29 cellular contexts compared by ENCODE assay signal in the genomic region with DNA sequence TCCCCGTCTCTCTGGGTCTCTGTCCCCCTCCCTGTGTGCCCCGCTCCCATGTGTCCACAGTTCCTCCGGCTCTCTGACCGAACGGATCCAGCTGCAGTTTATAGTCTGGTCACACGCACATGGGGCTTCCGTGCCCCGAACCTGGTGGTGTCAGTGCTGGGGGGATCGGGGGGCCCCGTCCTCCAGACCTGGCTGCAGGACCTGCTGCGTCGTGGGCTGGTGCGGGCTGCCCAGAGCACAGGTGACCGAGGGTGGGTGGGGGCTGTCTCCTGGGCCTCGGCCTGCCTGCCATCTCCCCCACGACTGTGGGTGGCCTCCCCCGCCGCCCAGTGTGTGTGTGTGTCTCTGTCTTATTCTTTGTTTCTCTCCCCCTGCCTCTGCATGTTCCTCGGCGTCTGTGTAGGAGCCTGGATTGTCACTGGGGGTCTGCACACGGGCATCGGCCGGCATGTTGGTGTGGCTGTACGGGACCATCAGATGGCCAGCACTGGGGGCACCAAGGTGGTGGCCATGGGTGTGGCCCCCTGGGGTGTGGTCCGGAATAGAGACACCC. TPM values are rescaled to one million over a fixed set of nuclear protein-coding genes. Genes with fewer than 3 reads are reported as not detected.
A peak's percentile ranks its signal among the peaks of the same experiment; 100 is the strongest.
DNase-seq lines count a peak whose midpoint lies in the region; ATAC-seq, FAIRE-seq and TF ChIP-seq lines count a peak whose summit lies in the region.
"Had no signal": no experiment of that assay in that cellular context is flagged by ENCODE, and none has a peak within 500 bp of the region (broad histone marks: within the 10 kb centered on the region; RNA-seq: fewer than 3 reads in every experiment).

No MANE protein-coding gene starts in this region.

- H3K27ac ChIP-seq in K562 (ENCODE audit: extremely low read depth, low read depth, low read length) (no peak overlapping the region), rectal smooth muscle tissue (ENCODE audit: low read depth, low read length) (no peak overlapping the region)
- H3K27ac ChIP-seq: PC-9, SJCRH30 had no signal

- H3K9ac ChIP-seq in K562 (ENCODE audit: insufficient read depth in 1 of 2, low read depth in 2 of 2, low read length in 2 of 2) = peak overlapping the region in 1 of 2 experiments; percentile 52; a peak in 2 of 4 replicates
- H3K9ac ChIP-seq in rectal smooth muscle tissue (ENCODE audit: low read length) = no peak overlapping the region

- H3K27me3 ChIP-seq in H7 (ENCODE audit: control insufficient read depth, insufficient read depth, low read length) (peaks cover 18% of the 10 kb centered on the region), K562 (ENCODE audit: control insufficient read depth in 2 of 2, insufficient read depth in 2 of 2, low read length in 2 of 2) (no peaks in the 10 kb centered on the region), rectal smooth muscle tissue (ENCODE audit: control insufficient read depth, insufficient read depth, low read length) (no peaks in the 10 kb centered on the region)
- H3K27me3 ChIP-seq: MG63, SJCRH30 had no signal

- no peak for TF ChIP-seq EP300 in K562 (IDR thresholded peaks at IDR 0.05; ENCODE audit: low read length)

- POLR2A ChIA-PET in K562 (lab: Yijun Ruan, JAX) = interaction anchor here (4.1 kb wide), 1 partner anchor 7 kb away, joined by 18 read pairs; no protein-coding TSS in a partner anchor

- 90% methylated on average over 23 of the region's 25 CpGs for WGBS in K562 (ENCODE audit: insufficient coverage, low coverage, missing lambda C conversion rate)

- CTCF ChIA-PET in K562 (lab: Yijun Ruan, JAX; ENCODE audit: low intra/inter-chr PET ratio) = no interaction called here

- H3K9me1 ChIP-seq in K562 (ENCODE audit: control insufficient read depth, insufficient read depth, low read length) = no peaks in the 10 kb centered on the region

- no peak overlapping the region for H3K4me2 ChIP-seq in K562 (ENCODE audit: insufficient read depth, low read length)
- H3K4me2 ChIP-seq: PC-9 had no signal

- intact Hi-C loops in K562 (cut with micrococcal nuclease) = no loop called here
- intact Hi-C loops in left colon (cut with DNase I, micrococcal nuclease) = no loop called here

- no peak overlapping the region for H3K4me3 ChIP-seq in H7 (ENCODE audit: insufficient read depth, low read depth, low read length)
- no peak overlapping the region for H3K4me3 ChIP-seq in K562
- peak overlapping the region; percentile 1 for H3K4me3 ChIP-seq in rectal smooth muscle tissue (ENCODE audit: low read length)
- H3K4me3 ChIP-seq: GM12878, MG63, PC-9, SJCRH30 had no signal

- TF ChIP-seq CTCF in K562 (IDR thresholded peaks at IDR 0.05 in 2 of 3, conservative IDR thresholded peaks at IDR 0.05 in 1 of 3; ENCODE audit: insufficient read depth in 2 of 3, low read depth in 1 of 3, low read length in 3 of 3) = no peak

- H3K9me3 ChIP-seq in K562 (replicated peaks; ENCODE audit: control insufficient read depth, insufficient read depth, low read depth, low read length) = no peaks in the 10 kb centered on the region
- H3K9me3 ChIP-seq: Caco-2, MG63, SJCRH30 had no signal

- H3K4me1 ChIP-seq in K562 (replicated peaks in 1 of 2; ENCODE audit: control insufficient read depth in 2 of 2, insufficient read depth in 2 of 2, low read length in 2 of 2) (peaks cover 0 to 19% of the 10 kb centered on the region in 2 experiments; a peak in 2 of 5 replicates), rectal smooth muscle tissue (ENCODE audit: control insufficient read depth, insufficient read depth, low read length) (peaks cover 5% of the 10 kb centered on the region)
- H3K4me1 ChIP-seq: SJCRH30 had no signal

- H3K79me2 ChIP-seq in K562 (ENCODE audit: control insufficient read depth, insufficient read depth, low read length) = no peaks in the 10 kb centered on the region

- no peaks in the 10 kb centered on the region for H3K36me3 ChIP-seq in H7 (replicated peaks; ENCODE audit: control insufficient read depth, insufficient read depth, low read length)
- H3K36me3 ChIP-seq in K562 (ENCODE audit: control insufficient read depth, insufficient read depth, low read length) = peaks cover 39% of the 10 kb centered on the region; the same call in 2 of the 3 replicates
- H3K36me3 ChIP-seq in rectal smooth muscle tissue (ENCODE audit: control insufficient read depth, insufficient read depth, low read length) = peaks cover 17% of the 10 kb centered on the region
- H3K36me3 ChIP-seq: SJCRH30 had no signal

- ATAC-seq in K562 (peak; percentile 24; the same call in 2 of the 3 replicates), left colon (peak; percentile 7), HG02840 (IDR thresholded peaks at IDR 0.05; ENCODE audit: low FRiP score, unreplicated experiment) (no peak), HG02571 (IDR thresholded peaks at IDR 0.05; ENCODE audit: unreplicated experiment) (no peak)
- ATAC-seq: GM12878, Right ventricle myocardium inferior, SK-N-SH treated with all-trans-retinoic acid at 6 μM for 48 hours had no signal

- in situ Hi-C loops in K562 (cut with MboI) = no loop called here

- TF ChIP-seq POLR2A in K562 (conservative IDR thresholded peaks at IDR 0.05) = no peak

- no TSS peak for BruUV-seq in K562 (replicated peaks; lab: Mats Ljungman, UMichigan)

- no peak for TF ChIP-seq RAD21 in K562 (CRISPR knock-in tag; conservative IDR thresholded peaks at IDR 0.05 in 1 of 2, IDR thresholded peaks at IDR 0.05 in 1 of 2)

- DNase-seq in H7 (peak; percentile 46), K562 (ENCODE audit: extremely low read depth in 1 of 4, low spot score in 3 of 4) (peak in 1 of 4 experiments; percentile 5), left colon (no peak), activated gamma-delta T cell (lab: John Stamatoyannopoulos, UW) (no peak)
- DNase-seq: C1 segment of cervical spinal cord; Caco-2; CD4-positive, alpha-beta memory T cell; DMS 273 treated with DMSO at 0.1 percent for 48 hours; DMS79; EL; GDM1; KG1; MG63; NCI-H1105 treated with DMSO at 0.1 percent for 48 hours; NCI-H146; NCI-H2029; NCI-H526 treated with DMSO at 0.1 percent for 48 hours; SJCRH30 had no signal

- no peak for FAIRE-seq in K562 (lab: Jason Lieb, UNC)
- FAIRE-seq: GM12878 had no signal

- H2AFZ ChIP-seq in K562 (ENCODE audit: low read depth, low read length) = no peak overlapping the region
- H2AFZ ChIP-seq: PC-9 had no signal

- no peaks in the 10 kb centered on the region for H4K20me1 ChIP-seq in K562 (replicated peaks; ENCODE audit: control insufficient read depth, insufficient read depth, low read length)

RNA-seq across cellular contexts. Expression of a gene that starts 10.3 kb away (rescaled TPM):
- 10.2 and 12.8 TPM in 2 replicates for total RNA-seq in H7 (2014; rRNA removed; shearing (Covaris generic))
- total RNA-seq in K562 (2011; cell fraction: chromatin; rRNA removed; ENCODE audit: low replicate concordance) = 86.3 and 161 TPM in 2 replicates
- total RNA-seq in K562 (2011; cell fraction: nucleolus; rRNA removed) = 82.0 and 87.9 TPM in 2 replicates
- total RNA-seq in K562 (2011; cell fraction: nucleoplasm; rRNA removed) = 97.8 and 143 TPM in 2 replicates
- 35.3 and 37.3 TPM in 2 replicates for total RNA-seq in K562 (2014; rRNA removed)
- total RNA-seq in K562 (2014; rRNA removed; fragmentation: Illumina TruSeq; extraction: Trizol) = 7.9 and 8.3 TPM in 2 replicates
- 15.0 and 15.2 TPM in 2 replicates for total RNA-seq in K562 (2015; rRNA removed; fragmentation: Illumina TruSeq; extraction: Trizol)
- total RNA-seq in K562 (2021) = 34.6 and 37.8 TPM in 2 replicates
- polyA plus RNA-seq in K562 (2011; rRNA removed) = 19.2 and 20.5 TPM in 2 replicates
- 21.6 and 37.6 TPM in 2 replicates for polyA plus RNA-seq in K562 (2011; cell fraction: cytosol; rRNA removed)
- 66.9 and 85.9 TPM in 2 replicates for polyA plus RNA-seq in K562 (2011; cell fraction: nucleus; rRNA removed)
- 26.9 and 31.4 TPM in 2 replicates for polyA plus RNA-seq in K562 (2012)
- polyA plus RNA-seq in K562 (2014; fragmentation: Illumina TruSeq; extraction: Trizol) = 14.7 and 25.2 TPM in 2 replicates
- polyA plus RNA-seq in K562 (2014; fragmentation: Nextera tagmentation; extraction: Ambion mirVana) = 1 to 10 TPM; 6.5 to 7.9 TPM
- polyA plus RNA-seq in K562 (2014; rRNA removed) = 45.4 and 56.6 TPM in 2 replicates
- 5.8 and 8.2 TPM in 2 replicates for polyA minus RNA-seq in K562 (2011; rRNA and poly(A)+ RNA removed)
- 14.5 and 15.4 TPM in 2 replicates for polyA minus RNA-seq in K562 (2011; cell fraction: cytosol; rRNA and poly(A)+ RNA removed)
- 16.0 and 19.0 TPM in 2 replicates for polyA minus RNA-seq in K562 (2011; cell fraction: nucleus; rRNA and poly(A)+ RNA removed)
- 100 to 1,000 TPM; 244 to 291 TPM for total RNA-seq in left colon
- polyA plus RNA-seq: CD4-positive, alpha-beta memory T cell had no signal

RNA-seq across cellular contexts. Expression of a gene that starts 12.7 kb away (rescaled TPM):
- total RNA-seq in H7 (2014; rRNA removed; shearing (Covaris generic)) = 0.45 and 0.81 TPM in 2 replicates
- 32.2 and 45.2 TPM in 2 replicates for total RNA-seq in K562 (2011; cell fraction: chromatin; rRNA removed; ENCODE audit: low replicate concordance)
- total RNA-seq in K562 (2011; cell fraction: nucleolus; rRNA removed) = 32.8 and 33.2 TPM in 2 replicates
- 43.6 and 52.1 TPM in 2 replicates for total RNA-seq in K562 (2011; cell fraction: nucleoplasm; rRNA removed)
- total RNA-seq in K562 (2014; rRNA removed) = 15.6 and 20.8 TPM in 2 replicates
- 10.0 and 11.7 TPM in 2 replicates for total RNA-seq in K562 (2014; rRNA removed; fragmentation: Illumina TruSeq; extraction: Trizol)
- 15.9 and 16.1 TPM in 2 replicates for total RNA-seq in K562 (2015; rRNA removed; fragmentation: Illumina TruSeq; extraction: Trizol)
- 14.8 and 15.6 TPM in 2 replicates for total RNA-seq in K562 (2021)
- 13.1 and 22.3 TPM in 2 replicates for polyA plus RNA-seq in K562 (2011; rRNA removed)
- 12.4 and 22.9 TPM in 2 replicates for polyA plus RNA-seq in K562 (2011; cell fraction: cytosol; rRNA removed)
- 28.6 and 29.0 TPM in 2 replicates for polyA plus RNA-seq in K562 (2011; cell fraction: nucleus; rRNA removed)
- polyA plus RNA-seq in K562 (2012) = 15.3 and 17.4 TPM in 2 replicates
- polyA plus RNA-seq in K562 (2014; fragmentation: Illumina TruSeq; extraction: Trizol) = 17.9 and 18.7 TPM in 2 replicates
- polyA plus RNA-seq in K562 (2014; fragmentation: Nextera tagmentation; extraction: Ambion mirVana) = 1 to 10 TPM in 1 of 2 experiments, under 1 TPM in 1; 0.66 to 1.2 TPM
- 11.8 and 13.7 TPM in 2 replicates for polyA plus RNA-seq in K562 (2014; rRNA removed)
- 18.4 and 24.8 TPM in 2 replicates for polyA minus RNA-seq in K562 (2011; rRNA and poly(A)+ RNA removed)
- polyA minus RNA-seq in K562 (2011; cell fraction: cytosol; rRNA and poly(A)+ RNA removed) = 7.2 and 13.7 TPM in 2 replicates
- 4.0 and 6.3 TPM in 2 replicates for polyA minus RNA-seq in K562 (2011; cell fraction: nucleus; rRNA and poly(A)+ RNA removed)
- 1 to 10 TPM; 1.2 to 1.3 TPM for total RNA-seq in left colon
- total RNA-seq: A172; Caco-2; CD4-positive, alpha-beta memory T cell; GM12878; H4; NCI-H460; PC-9 had no signal
- polyA plus RNA-seq: AG04450; CD4-positive, alpha-beta memory T cell had no signal

RNA-seq across cellular contexts. Expression of a gene that starts 48.6 kb away (rescaled TPM):
- 21.1 and 23.6 TPM in 2 replicates for total RNA-seq in H7 (2014; rRNA removed; shearing (Covaris generic))
- 69.7 and 96.7 TPM in 2 replicates for total RNA-seq in K562 (2011; cell fraction: chromatin; rRNA removed; ENCODE audit: low replicate concordance)
- total RNA-seq in K562 (2011; cell fraction: nucleolus; rRNA removed) = 59.0 and 65.5 TPM in 2 replicates
- total RNA-seq in K562 (2011; cell fraction: nucleoplasm; rRNA removed) = 60.3 and 89.2 TPM in 2 replicates
- total RNA-seq in K562 (2014; rRNA removed) (48.2 and 55.9 TPM in 2 replicates), K562 (2014; rRNA removed; fragmentation: Illumina TruSeq; extraction: Trizol) (10.3 and 11.5 TPM in 2 replicates), K562 (2015; rRNA removed; fragmentation: Illumina TruSeq; extraction: Trizol) (19.1 and 21.0 TPM in 2 replicates), K562 (2021) (47.5 and 53.0 TPM in 2 replicates), left colon (10 to 100 TPM; 21.8 to 24.2 TPM)
- polyA plus RNA-seq in K562 (2011; rRNA removed) (11.2 and 16.9 TPM in 2 replicates), K562 (2014; fragmentation: Illumina TruSeq; extraction: Trizol) (17.6 and 30.1 TPM in 2 replicates), K562 (2014; fragmentation: Nextera tagmentation; extraction: Ambion mirVana) (under 1 TPM; 0.10 to 0.29 TPM), K562 (2014; rRNA removed) (44.2 and 46.7 TPM in 2 replicates)
- 17.5 and 30.1 TPM in 2 replicates for polyA plus RNA-seq in K562 (2011; cell fraction: cytosol; rRNA removed)
- 52.6 and 77.1 TPM in 2 replicates for polyA plus RNA-seq in K562 (2011; cell fraction: nucleus; rRNA removed)
- 17.8 and 27.4 TPM in 2 replicates for polyA plus RNA-seq in K562 (2012)
- 11.1 and 17.2 TPM in 2 replicates for polyA minus RNA-seq in K562 (2011; rRNA and poly(A)+ RNA removed)
- polyA minus RNA-seq in K562 (2011; cell fraction: cytosol; rRNA and poly(A)+ RNA removed) = 9.8 and 20.9 TPM in 2 replicates
- 27.1 and 32.9 TPM in 2 replicates for polyA minus RNA-seq in K562 (2011; cell fraction: nucleus; rRNA and poly(A)+ RNA removed)

RNA-seq across cellular contexts. Expression of a gene that starts 49.0 kb away (rescaled TPM):
- 1.4 and 3.2 TPM in 2 replicates for total RNA-seq in H7 (2014; rRNA removed; shearing (Covaris generic))
- total RNA-seq in K562 (2011; cell fraction: chromatin; rRNA removed; ENCODE audit: low replicate concordance) = 1.3 and 4.9 TPM in 2 replicates
- total RNA-seq in K562 (2011; cell fraction: nucleolus; rRNA removed) = 7.0 and 7.4 TPM in 2 replicates
- 3.8 and 4.5 TPM in 2 replicates for total RNA-seq in K562 (2011; cell fraction: nucleoplasm; rRNA removed)
- total RNA-seq in K562 (2014; rRNA removed) (4.7 and 7.4 TPM in 2 replicates), K562 (2014; rRNA removed; fragmentation: Illumina TruSeq; extraction: Trizol) (0.55 and 0.64 TPM in 2 replicates), K562 (2015; rRNA removed; fragmentation: Illumina TruSeq; extraction: Trizol) (1.4 and 2.1 TPM in 2 replicates), K562 (2021) (1.6 and 3.2 TPM in 2 replicates), left colon (1 to 10 TPM; 1.8 to 2.0 TPM)
- polyA plus RNA-seq in K562 (2011; rRNA removed) (1.5 and 1.9 TPM in 2 replicates), K562 (2014; fragmentation: Illumina TruSeq; extraction: Trizol) (1.1 TPM in 2 replicates), K562 (2014; fragmentation: Nextera tagmentation; extraction: Ambion mirVana) (under 1 TPM; 0.08 to 0.32 TPM), K562 (2014; rRNA removed) (5.4 and 5.7 TPM in 2 replicates)
- 4.1 and 8.0 TPM in 2 replicates for polyA plus RNA-seq in K562 (2011; cell fraction: cytosol; rRNA removed)
- 4.8 and 7.5 TPM in 2 replicates for polyA plus RNA-seq in K562 (2011; cell fraction: nucleus; rRNA removed)
- polyA plus RNA-seq in K562 (2012) = 1.8 and 3.7 TPM in 2 replicates
- polyA minus RNA-seq in K562 (2011; rRNA and poly(A)+ RNA removed) = 0.69 and 0.74 TPM in 2 replicates
- polyA minus RNA-seq in K562 (2011; cell fraction: cytosol; rRNA and poly(A)+ RNA removed) = 1.6 and 3.3 TPM in 2 replicates
- polyA minus RNA-seq in K562 (2011; cell fraction: nucleus; rRNA and poly(A)+ RNA removed) = 4.0 and 4.2 TPM in 2 replicates
- total RNA-seq: A172 had no signal

RNA-seq across cellular contexts. Expression of a gene that starts 53.8 kb away (rescaled TPM):
- total RNA-seq in H7 (2014; rRNA removed; shearing (Covaris generic)) = 2.2 and 4.1 TPM in 2 replicates
- total RNA-seq in K562 (2011; cell fraction: chromatin; rRNA removed; ENCODE audit: low replicate concordance) = 18.4 and 32.9 TPM in 2 replicates
- 24.3 and 26.6 TPM in 2 replicates for total RNA-seq in K562 (2011; cell fraction: nucleolus; rRNA removed)
- 18.6 and 20.3 TPM in 2 replicates for total RNA-seq in K562 (2011; cell fraction: nucleoplasm; rRNA removed)
- total RNA-seq in K562 (2014; rRNA removed) = 11.0 and 12.4 TPM in 2 replicates
- total RNA-seq in K562 (2014; rRNA removed; fragmentation: Illumina TruSeq; extraction: Trizol) = 1.1 and 1.6 TPM in 2 replicates
- 4.0 and 4.1 TPM in 2 replicates for total RNA-seq in K562 (2015; rRNA removed; fragmentation: Illumina TruSeq; extraction: Trizol)
- total RNA-seq in K562 (2021) = 9.2 and 9.6 TPM in 2 replicates
- 5.9 and 10.3 TPM in 2 replicates for polyA plus RNA-seq in K562 (2011; rRNA removed)
- polyA plus RNA-seq in K562 (2011; cell fraction: cytosol; rRNA removed) = 8.5 and 10.8 TPM in 2 replicates
- polyA plus RNA-seq in K562 (2011; cell fraction: nucleus; rRNA removed) = 36.2 and 41.7 TPM in 2 replicates
- polyA plus RNA-seq in K562 (2012) = 9.0 and 9.4 TPM in 2 replicates
- polyA plus RNA-seq in K562 (2014; fragmentation: Illumina TruSeq; extraction: Trizol) = 3.1 and 5.1 TPM in 2 replicates
- polyA plus RNA-seq in K562 (2014; fragmentation: Nextera tagmentation; extraction: Ambion mirVana) = 1 to 10 TPM in 1 of 2 experiments, under 1 TPM in 1; 0.89 to 1.4 TPM
- 15.7 and 18.3 TPM in 2 replicates for polyA plus RNA-seq in K562 (2014; rRNA removed)
- polyA minus RNA-seq in K562 (2011; rRNA and poly(A)+ RNA removed) = 3.4 and 4.1 TPM in 2 replicates
- polyA minus RNA-seq in K562 (2011; cell fraction: cytosol; rRNA and poly(A)+ RNA removed) = 1.5 and 4.3 TPM in 2 replicates
- 8.2 and 8.7 TPM in 2 replicates for polyA minus RNA-seq in K562 (2011; cell fraction: nucleus; rRNA and poly(A)+ RNA removed)
- total RNA-seq in left colon = 10 to 100 TPM in 1 of 2 donors, 1 to 10 TPM in 1; 8.8 to 11.4 TPM

Comparison
In these comparisons a context has a peak if more than half of its experiments do, and no peak if none do; other contexts are left out.
1. ATAC-seq: peak in K562 (single experiment) and left colon (single experiment); none in HG02840 (single experiment) and HG02571 (single experiment).